In the genomic region with DNA sequence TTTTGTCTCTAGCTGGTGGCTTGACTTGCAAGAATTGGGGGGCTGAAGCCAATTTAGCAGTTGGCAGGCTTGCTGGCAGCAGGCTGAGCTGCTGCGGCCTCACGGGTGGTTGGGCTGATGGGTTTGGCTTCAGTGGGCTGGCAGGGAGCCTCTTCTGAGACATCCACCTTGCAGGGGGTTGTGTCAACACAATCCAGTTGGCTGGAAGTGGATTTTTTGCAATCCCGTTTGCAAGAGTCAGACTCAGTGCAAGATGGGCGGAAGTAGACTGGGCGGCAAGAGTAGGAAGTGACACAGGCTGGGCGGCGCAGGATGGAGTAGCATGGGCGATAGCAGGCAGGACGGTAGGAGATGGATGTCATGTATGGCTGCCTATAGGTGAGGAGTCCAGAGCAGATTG, we compare ENCODE assay signal across 13 cellular contexts. TPM values are rescaled to one million over a fixed set of nuclear protein-coding genes. Genes with fewer than 3 reads are reported as not detected.
DNase-seq lines count a peak whose midpoint lies in the region; ATAC-seq and TF ChIP-seq lines count a peak whose summit lies in the region.
"Had no signal": no experiment of that assay in that cellular context is flagged by ENCODE, and none has a peak within 500 bp of the region (broad histone marks: within the 10 kb centered on the region; RNA-seq: fewer than 3 reads in every experiment).

No MANE protein-coding gene starts in this region.

- no peaks in the 10 kb centered on the region for H3K79me1 ChIP-seq in mesenchymal stem cell (replicated peaks; ENCODE audit: low read length, poor library complexity, severe bottlenecking)

- H2BK12ac ChIP-seq in mesenchymal stem cell (ENCODE audit: low read length in 2 of 2): no peak overlapping the region

- no peak overlapping the region for H3K4me2 ChIP-seq in DND-41 (ENCODE audit: insufficient read depth, low read length)
- H3K4me2 ChIP-seq in mesenchymal stem cell (ENCODE audit: low read length, poor library complexity, severe bottlenecking): no peak overlapping the region

- H3K14ac ChIP-seq in mesenchymal stem cell (ENCODE audit: low read length in 2 of 2): no peak overlapping the region

- H3K18ac ChIP-seq in mesenchymal stem cell (ENCODE audit: low read depth in 1 of 2, low read length in 2 of 2): no peak overlapping the region

- no peak overlapping the region for H2AFZ ChIP-seq in DND-41 (ENCODE audit: low read depth, low read length)
- no peak overlapping the region for H2AFZ ChIP-seq in mesenchymal stem cell (ENCODE audit: low read depth, low read length)

- no peaks in the 10 kb centered on the region for H3K79me2 ChIP-seq in DND-41 (ENCODE audit: insufficient read depth, low read length)

- TF ChIP-seq CTCF in DND-41 (IDR thresholded peaks at IDR 0.05; ENCODE audit: borderline replicate concordance, extremely low read depth, low read length, poor library complexity, severe bottlenecking): no peak

- peak overlapping the region; percentile 82; the same call in 1 of the 2 replicates for H3K27ac ChIP-seq in DND-41 (ENCODE audit: low read length)
- H3K27ac ChIP-seq in mesenchymal stem cell (ENCODE audit: low read length, poor library complexity, severe bottlenecking): peak overlapping the region; percentile 21
- H3K27ac ChIP-seq: tibial nerve had no signal

- POLR2A ChIA-PET in activated naive CD8-positive, alpha-beta T cell treated with anti-CD3 and anti-CD28 coated beads, Interleukin-2, amount 10 ng/mL, durations not matched to agents 7 days and 5 days (lab: Charles Lee): no interaction called here

- H3K4me1 Mint-ChIP-seq in activated naive CD8-positive, alpha-beta T cell treated with anti-CD3 and anti-CD28 coated beads, Interleukin-2, amount 10 ng/mL, durations not matched to agents 7 days and 5 days: peaks cover 26% of the 10 kb centered on the region

- no peak overlapping the region for H2AK5ac ChIP-seq in mesenchymal stem cell (ENCODE audit: low read length, severe bottlenecking)

- ATAC-seq in DND-41 (ENCODE audit: insufficient read depth, low read depth) (no peak), HG02763 (IDR thresholded peaks at IDR 0.05; ENCODE audit: unreplicated experiment) (no peak)
- no peak for ATAC-seq in activated naive CD8-positive, alpha-beta T cell treated with anti-CD3 and anti-CD28 coated beads, Interleukin-2, amount 10 ng/mL, durations not matched to agents 7 days and 5 days (ENCODE audit: low read depth)
- ATAC-seq: HCT116 had no signal

- peak overlapping the region; percentile 78 for H3K27ac Mint-ChIP-seq in activated naive CD8-positive, alpha-beta T cell treated with anti-CD3 and anti-CD28 coated beads, Interleukin-2, amount 10 ng/mL, durations not matched to agents 7 days and 5 days

- H3K4me1 ChIP-seq in DND-41 (ENCODE audit: insufficient read depth, low read length) (peaks cover 20% of the 10 kb centered on the region), mesenchymal stem cell (ENCODE audit: control insufficient read depth, insufficient read depth, low read depth, low read length) (peaks cover 13% of the 10 kb centered on the region)

- no peak overlapping the region for H4K8ac ChIP-seq in mesenchymal stem cell (ENCODE audit: low read length)

- H3K27me3 ChIP-seq in DND-41 (ENCODE audit: insufficient read depth, low read length, poor library complexity): no peaks in the 10 kb centered on the region
- H3K27me3 ChIP-seq in mesenchymal stem cell (ENCODE audit: control insufficient read depth in 1 of 2, insufficient read depth in 1 of 2, low read length in 2 of 2): peaks cover 0 to 30% of the 10 kb centered on the region in 2 experiments
- H3K27me3 ChIP-seq: tibial nerve had no signal

- H3K36me3 Mint-ChIP-seq in activated naive CD8-positive, alpha-beta T cell treated with anti-CD3 and anti-CD28 coated beads, Interleukin-2, amount 10 ng/mL, durations not matched to agents 7 days and 5 days: no peaks in the 10 kb centered on the region

- H3K4me3 ChIP-seq in DND-41 (ENCODE audit: low read depth in 1 of 2, low read length in 2 of 2) (peak overlapping the region in 1 of 2 experiments; percentile 15; a peak in 1 of 4 replicates), mesenchymal stem cell (ENCODE audit: insufficient read depth in 1 of 2, low read depth in 1 of 2, low read length in 2 of 2) (no peak overlapping the region)
- H3K4me3 ChIP-seq: tibial nerve had no signal

- H3K9ac ChIP-seq in DND-41 (ENCODE audit: low read depth, low read length) (no peak overlapping the region), mesenchymal stem cell (ENCODE audit: low read length) (no peak overlapping the region)

- peaks cover 2% of the 10 kb centered on the region for H3K27me3 Mint-ChIP-seq in activated naive CD8-positive, alpha-beta T cell treated with anti-CD3 and anti-CD28 coated beads, Interleukin-2, amount 10 ng/mL, durations not matched to agents 7 days and 5 days

- no peak overlapping the region for H3K4ac ChIP-seq in mesenchymal stem cell (ENCODE audit: low read depth in 1 of 2, low read length in 2 of 2)

- H2BK120ac ChIP-seq in mesenchymal stem cell (ENCODE audit: low read depth, low read length): no peak overlapping the region

- H3K36me3 ChIP-seq in DND-41 (ENCODE audit: insufficient read depth, low read length) (no peaks in the 10 kb centered on the region), mesenchymal stem cell (ENCODE audit: control insufficient read depth in 1 of 2, insufficient read depth in 2 of 2, low read depth in 1 of 2, low read length in 2 of 2) (no peaks in the 10 kb centered on the region)
- H3K36me3 ChIP-seq: tibial nerve had no signal

- H2BK15ac ChIP-seq in mesenchymal stem cell (ENCODE audit: low read depth, poor library complexity, severe bottlenecking): no peak overlapping the region

- WGBS in mesenchymal stem cell: 94% methylated on average over 9 of the region's 9 CpGs

- H3K9me3 ChIP-seq in DND-41 (ENCODE audit: insufficient read depth, low read length, severe bottlenecking) (peaks cover 28% of the 10 kb centered on the region), mesenchymal stem cell (ENCODE audit: control insufficient read depth, low read length) (no peaks in the 10 kb centered on the region)
- H3K9me3 ChIP-seq: tibial nerve had no signal

- peak; percentile 24 for DNase-seq in AG08395 (ENCODE audit: low spot score)
- no peak for DNase-seq in DND-41
- no peak for DNase-seq in activated naive CD8-positive, alpha-beta T cell treated with anti-CD3 and anti-CD28 coated beads, Interleukin-2, amount 10 ng/mL, durations not matched to agents 7 days and 5 days
- no peak for DNase-seq in mesenchymal stem cell
- no peak for DNase-seq in stimulated activated CD4-positive, alpha-beta T cell treated with anti-CD3 and anti-CD28 coated beads, Interleukin-12 subunit alpha, Interleukin-12 subunit beta, amount 100 ng/mL, for 4 hours
- no peak for DNase-seq in NCI-H1417 treated with DMSO at 0.1 percent for 48 hours (lab: John Stamatoyannopoulos, UW)
- DNase-seq in hepatic stellate cell (ENCODE audit: low spot score): no peak
- DNase-seq: DMS79, NCI-H187 treated with DMSO at 0.1 percent for 48 hours had no signal

- H4K20me1 ChIP-seq in DND-41 (ENCODE audit: insufficient read depth, low read length): no peaks in the 10 kb centered on the region

- H3K23ac ChIP-seq in mesenchymal stem cell (ENCODE audit: low read length in 2 of 2): no peak overlapping the region

- no peak overlapping the region for H3K4me3 Mint-ChIP-seq in activated naive CD8-positive, alpha-beta T cell treated with anti-CD3 and anti-CD28 coated beads, Interleukin-2, amount 10 ng/mL, durations not matched to agents 7 days and 5 days

- no peak overlapping the region for H2BK5ac ChIP-seq in mesenchymal stem cell (ENCODE audit: low read depth, low read length, poor library complexity, severe bottlenecking)

- H3K9me3 Mint-ChIP-seq in activated naive CD8-positive, alpha-beta T cell treated with anti-CD3 and anti-CD28 coated beads, Interleukin-2, amount 10 ng/mL, durations not matched to agents 7 days and 5 days: no peaks in the 10 kb centered on the region

- H4K91ac ChIP-seq in mesenchymal stem cell (ENCODE audit: low read length): no peak overlapping the region

RNA-seq across cellular contexts. Expression of gene KRTAP16-1, which starts 1.5 kb away (rescaled TPM):
- not detected for total RNA-seq in activated naive CD8-positive, alpha-beta T cell treated with anti-CD3 and anti-CD28 coated beads, Interleukin-2, amount 10 ng/mL, durations not matched to agents 7 days and 5 days
- polyA plus RNA-seq in mesenchymal stem cell (2013, experiment 1 of 2): not detected
- not detected for polyA plus RNA-seq in mesenchymal stem cell (2013, experiment 2 of 2)
- total RNA-seq: glomerular endothelial cell, tibial nerve had no signal

RNA-seq across cellular contexts. Expression of gene KRTAP29-1, which starts 5.0 kb away (rescaled TPM):
- not detected for total RNA-seq in activated naive CD8-positive, alpha-beta T cell treated with anti-CD3 and anti-CD28 coated beads, Interleukin-2, amount 10 ng/mL, durations not matched to agents 7 days and 5 days
- polyA plus RNA-seq in mesenchymal stem cell (2013, experiment 1 of 2): not detected
- not detected for polyA plus RNA-seq in mesenchymal stem cell (2013, experiment 2 of 2)
- total RNA-seq: glomerular endothelial cell, tibial nerve had no signal

RNA-seq across cellular contexts. Expression of gene KRTAP17-1, which starts 7.9 kb away (rescaled TPM):
- not detected for total RNA-seq in activated naive CD8-positive, alpha-beta T cell treated with anti-CD3 and anti-CD28 coated beads, Interleukin-2, amount 10 ng/mL, durations not matched to agents 7 days and 5 days
- polyA plus RNA-seq in mesenchymal stem cell (2013, experiment 1 of 2): not detected
- not detected for polyA plus RNA-seq in mesenchymal stem cell (2013, experiment 2 of 2)
- total RNA-seq: glomerular endothelial cell, tibial nerve had no signal

RNA-seq across cellular contexts. Expression of gene KRTAP9-7, which starts 32.1 kb away (rescaled TPM):
- total RNA-seq in activated naive CD8-positive, alpha-beta T cell treated with anti-CD3 and anti-CD28 coated beads, Interleukin-2, amount 10 ng/mL, durations not matched to agents 7 days and 5 days: not detected
- not detected for polyA plus RNA-seq in mesenchymal stem cell (2013, experiment 1 of 2)
- not detected for polyA plus RNA-seq in mesenchymal stem cell (2013, experiment 2 of 2)
- total RNA-seq: glomerular endothelial cell, tibial nerve had no signal

RNA-seq across cellular contexts. Expression of gene KRTAP9-6, which starts 42.5 kb away (rescaled TPM):
- total RNA-seq in activated naive CD8-positive, alpha-beta T cell treated with anti-CD3 and anti-CD28 coated beads, Interleukin-2, amount 10 ng/mL, durations not matched to agents 7 days and 5 days: not detected
- polyA plus RNA-seq in mesenchymal stem cell (2013, experiment 1 of 2): not detected
- not detected for polyA plus RNA-seq in mesenchymal stem cell (2013, experiment 2 of 2)
- total RNA-seq: glomerular endothelial cell, tibial nerve had no signal
